ENCODE assay signal across 1 cellular context in the genomic region with DNA sequence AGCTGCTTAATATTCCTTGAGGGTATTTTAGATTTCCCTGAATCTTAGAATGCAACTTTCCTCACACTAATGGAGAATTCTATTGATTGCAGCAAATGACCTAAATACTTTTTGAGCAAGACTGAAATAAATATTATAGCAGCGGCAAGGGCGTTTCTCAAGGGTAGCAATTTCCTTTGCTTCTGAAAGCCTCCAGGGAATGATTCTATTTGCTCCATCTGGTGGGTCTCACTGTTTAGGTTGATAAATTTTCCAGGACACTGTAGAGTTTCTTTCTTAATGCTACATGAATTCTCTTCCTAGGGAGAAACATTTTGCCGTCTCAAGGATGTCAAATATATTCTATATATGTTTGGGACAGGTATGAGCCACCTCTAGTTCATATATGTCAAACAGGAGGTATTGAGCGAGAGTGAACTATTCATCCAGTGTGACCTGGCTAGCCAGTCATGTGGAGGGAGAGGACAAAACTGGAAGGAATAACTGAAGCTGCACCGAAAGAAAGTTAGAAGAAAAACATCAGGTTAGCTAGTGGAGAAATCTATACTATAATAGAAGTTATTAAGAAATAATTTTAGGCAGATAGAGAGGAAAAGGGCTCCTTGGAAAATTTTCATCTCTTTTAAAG.
TF ChIP-seq lines count a peak whose summit lies in the region.

No MANE protein-coding gene starts in this region.

TF ChIP-seq in GM23338, 12 proteins besides CTCF, POLR2A, EP300 and RAD21 (continued from another document):
- no peak for TF ChIP-seq NANOG (IDR thresholded peaks at IDR 0.05; ENCODE audit: borderline replicate concordance)
- no peak for TF ChIP-seq EZH2 (IDR thresholded peaks at IDR 0.05; ENCODE audit: low read depth, unreplicated experiment)
- TF ChIP-seq ZNF331 (CRISPR knock-in tag; IDR thresholded peaks at IDR 0.05; ENCODE audit: low read depth), result no peak
- TF ChIP-seq CREB1 (CRISPR knock-in tag; IDR thresholded peaks at IDR 0.05; ENCODE audit: low read depth), result no peak
- no peak for TF ChIP-seq JUNB (IDR thresholded peaks at IDR 0.05; ENCODE audit: unreplicated experiment)
- TF ChIP-seq POLR2AphosphoS5 (IDR thresholded peaks at IDR 0.05; ENCODE audit: low read depth), result no peak
- TF ChIP-seq, protein P1, sequence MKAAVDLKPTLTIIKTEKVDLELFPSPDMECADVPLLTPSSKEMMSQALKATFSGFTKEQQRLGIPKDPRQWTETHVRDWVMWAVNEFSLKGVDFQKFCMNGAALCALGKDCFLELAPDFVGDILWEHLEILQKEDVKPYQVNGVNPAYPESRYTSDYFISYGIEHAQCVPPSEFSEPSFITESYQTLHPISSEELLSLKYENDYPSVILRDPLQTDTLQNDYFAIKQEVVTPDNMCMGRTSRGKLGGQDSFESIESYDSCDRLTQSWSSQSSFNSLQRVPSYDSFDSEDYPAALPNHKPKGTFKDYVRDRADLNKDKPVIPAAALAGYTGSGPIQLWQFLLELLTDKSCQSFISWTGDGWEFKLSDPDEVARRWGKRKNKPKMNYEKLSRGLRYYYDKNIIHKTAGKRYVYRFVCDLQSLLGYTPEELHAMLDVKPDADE (IDR thresholded peaks at IDR 0.05), result no peak
- no peak for TF ChIP-seq ZNF114 (CRISPR knock-in tag; IDR thresholded peaks at IDR 0.05)
- no peak for TF ChIP-seq EZH2phosphoT487 (IDR thresholded peaks at IDR 0.05; ENCODE audit: unreplicated experiment)
- no peak for TF ChIP-seq STAT1 (IDR thresholded peaks at IDR 0.05; ENCODE audit: unreplicated experiment)
- TF ChIP-seq, protein P2, sequence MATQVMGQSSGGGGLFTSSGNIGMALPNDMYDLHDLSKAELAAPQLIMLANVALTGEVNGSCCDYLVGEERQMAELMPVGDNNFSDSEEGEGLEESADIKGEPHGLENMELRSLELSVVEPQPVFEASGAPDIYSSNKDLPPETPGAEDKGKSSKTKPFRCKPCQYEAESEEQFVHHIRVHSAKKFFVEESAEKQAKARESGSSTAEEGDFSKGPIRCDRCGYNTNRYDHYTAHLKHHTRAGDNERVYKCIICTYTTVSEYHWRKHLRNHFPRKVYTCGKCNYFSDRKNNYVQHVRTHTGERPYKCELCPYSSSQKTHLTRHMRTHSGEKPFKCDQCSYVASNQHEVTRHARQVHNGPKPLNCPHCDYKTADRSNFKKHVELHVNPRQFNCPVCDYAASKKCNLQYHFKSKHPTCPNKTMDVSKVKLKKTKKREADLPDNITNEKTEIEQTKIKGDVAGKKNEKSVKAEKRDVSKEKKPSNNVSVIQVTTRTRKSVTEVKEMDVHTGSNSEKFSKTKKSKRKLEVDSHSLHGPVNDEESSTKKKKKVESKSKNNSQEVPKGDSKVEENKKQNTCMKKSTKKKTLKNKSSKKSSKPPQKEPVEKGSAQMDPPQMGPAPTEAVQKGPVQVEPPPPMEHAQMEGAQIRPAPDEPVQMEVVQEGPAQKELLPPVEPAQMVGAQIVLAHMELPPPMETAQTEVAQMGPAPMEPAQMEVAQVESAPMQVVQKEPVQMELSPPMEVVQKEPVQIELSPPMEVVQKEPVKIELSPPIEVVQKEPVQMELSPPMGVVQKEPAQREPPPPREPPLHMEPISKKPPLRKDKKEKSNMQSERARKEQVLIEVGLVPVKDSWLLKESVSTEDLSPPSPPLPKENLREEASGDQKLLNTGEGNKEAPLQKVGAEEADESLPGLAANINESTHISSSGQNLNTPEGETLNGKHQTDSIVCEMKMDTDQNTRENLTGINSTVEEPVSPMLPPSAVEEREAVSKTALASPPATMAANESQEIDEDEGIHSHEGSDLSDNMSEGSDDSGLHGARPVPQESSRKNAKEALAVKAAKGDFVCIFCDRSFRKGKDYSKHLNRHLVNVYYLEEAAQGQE (IDR thresholded peaks at IDR 0.05; ENCODE audit: unreplicated experiment), result no peak
